ENCODE assay signal across 27 cellular contexts in genomic region chr14:94284221-94284620, GRCh38. TPM values are rescaled to one million over a fixed set of nuclear protein-coding genes. Genes with fewer than 3 reads are reported as not detected.
"Had no signal": no experiment of that assay in that cellular context is flagged by ENCODE, and none has a peak within 500 bp of the region (broad histone marks: within the 10 kb centered on the region; RNA-seq: fewer than 3 reads in every experiment).

No MANE protein-coding gene starts in this region.

- H3K27ac Mint-ChIP-seq: endodermal cell; naive thymus-derived CD4-positive, alpha-beta T cell; nephron progenitor cell; stimulated activated effector memory CD8-positive, alpha-beta T cell treated with anti-CD3 and anti-CD28 coated beads, Interleukin-12 subunit alpha, Interleukin-12 subunit beta, amount 100 ng/mL, for 72 hours had no signal

- H3K4me1 Mint-ChIP-seq: endodermal cell; nephron progenitor cell; stimulated activated effector memory CD8-positive, alpha-beta T cell treated with anti-CD3 and anti-CD28 coated beads, Interleukin-12 subunit alpha, Interleukin-12 subunit beta, amount 100 ng/mL, for 72 hours had no signal

- DNase-seq: colonic mucosa; dermis blood vessel endothelial cell; effector CD4-positive, alpha-beta T cell; endodermal cell; heart left ventricle; hippocampal formation; mammary epithelial cell; naive thymus-derived CD4-positive, alpha-beta T cell; nephron progenitor cell; posterior cingulate gyrus; right cardiac atrium; stimulated activated CD4-positive, alpha-beta T cell treated with anti-CD3 and anti-CD28 coated beads, Interleukin-4, amount 100 ng/mL, for 1 hour; stimulated activated CD8-positive, alpha-beta memory T cell treated with anti-CD3 and anti-CD28 coated beads, Interleukin-4, amount 100 ng/mL, for 48 hours; stimulated activated naive CD8-positive, alpha-beta T cell treated with anti-CD3 and anti-CD28 coated beads, Interleukin-15, Interleukin-2, amounts not matched to agents 100 U/mL and 50 U/mL, for 24 hours; thyroid gland; upper lobe of left lung; uterus had no signal

- H3K4me3 Mint-ChIP-seq: endodermal cell; naive thymus-derived CD4-positive, alpha-beta T cell; nephron progenitor cell; stimulated activated effector memory CD8-positive, alpha-beta T cell treated with anti-CD3 and anti-CD28 coated beads, Interleukin-12 subunit alpha, Interleukin-12 subunit beta, amount 100 ng/mL, for 72 hours had no signal

- H3K36me3 Mint-ChIP-seq: naive thymus-derived CD4-positive, alpha-beta T cell; stimulated activated effector memory CD8-positive, alpha-beta T cell treated with anti-CD3 and anti-CD28 coated beads, Interleukin-12 subunit alpha, Interleukin-12 subunit beta, amount 100 ng/mL, for 72 hours had no signal

- H3K9me3 Mint-ChIP-seq: endodermal cell; nephron progenitor cell; stimulated activated effector memory CD8-positive, alpha-beta T cell treated with anti-CD3 and anti-CD28 coated beads, Interleukin-12 subunit alpha, Interleukin-12 subunit beta, amount 100 ng/mL, for 72 hours had no signal

RNA-seq across cellular contexts. Expression of gene SERPINA10, which starts 8.8 kb away (rescaled TPM):
- total RNA-seq: dermis blood vessel endothelial cell; endodermal cell; endothelial cell of umbilical vein; fibroblast of lung; frontal cortex; glomerular endothelial cell; heart left ventricle; kidney epithelial cell; lower leg skin; mammary epithelial cell; mesenteric fat pad; mononuclear cell; naive thymus-derived CD4-positive, alpha-beta T cell; osteoblast; right cardiac atrium; thyroid gland; uterus had no signal

RNA-seq across cellular contexts. Expression of gene SERPINA6, which starts 38.9 kb away (rescaled TPM):
- total RNA-seq: dermis blood vessel endothelial cell; endodermal cell; endothelial cell of umbilical vein; fibroblast of lung; frontal cortex; glomerular endothelial cell; heart left ventricle; kidney epithelial cell; lower leg skin; mammary epithelial cell; mesenteric fat pad; mononuclear cell; naive thymus-derived CD4-positive, alpha-beta T cell; osteoblast; right cardiac atrium; thyroid gland had no signal
